ENCODE assay signal across 8 cellular contexts in genomic region chr10:72692897-72693598, GRCh38. TPM values are rescaled to one million over a fixed set of nuclear protein-coding genes. Genes with fewer than 3 reads are reported as not detected.
DNase-seq lines count a peak whose midpoint lies in the region; ATAC-seq and TF ChIP-seq lines count a peak whose summit lies in the region.

No MANE protein-coding gene starts in this region.

- H3K27me3 ChIP-seq in SJCRH30 (no peaks in the 10 kb centered on the region), neuron (ENCODE audit: insufficient read depth, low read length) (no peaks in the 10 kb centered on the region)

- H2AFZ ChIP-seq in neuron (ENCODE audit: low read depth, low read length): no peak overlapping the region

- peak overlapping the region; percentile 59 for H3K27ac ChIP-seq in SJCRH30

- DNase-seq in CD14-positive monocyte (ENCODE audit: low spot score): no peak
- peak in 1 of 2 experiments; percentile 47 for DNase-seq in SJCRH30
- no peak for DNase-seq in endothelial cell (ENCODE audit: low spot score)
- no peak for DNase-seq in NCI-H2171 (lab: John Stamatoyannopoulos, UW)
- no peak for DNase-seq in SHP77 (lab: John Stamatoyannopoulos, UW)

- H3K4me3 ChIP-seq in SJCRH30 (peak overlapping the region; percentile 88), neuron (ENCODE audit: low read length) (peak overlapping the region; percentile 95)

- H3K4me1 ChIP-seq in SJCRH30 (peaks cover 34% of the 10 kb centered on the region), neuron (ENCODE audit: insufficient read depth, low read length) (peaks cover 18% of the 10 kb centered on the region)

- TF ChIP-seq CTCF in CD14-positive monocyte (IDR thresholded peaks at IDR 0.05) (no peak), endothelial cell (IDR thresholded peaks at IDR 0.05; ENCODE audit: unreplicated experiment) (no peak)

- H3K9me3 Mint-ChIP-seq in CD14-positive monocyte (peaks cover 0 to 2% (median 0%) of the 10 kb centered on the region in 7 donors), endothelial cell (ENCODE audit: unreplicated experiment) (no peaks in the 10 kb centered on the region)

- H3K27ac Mint-ChIP-seq in CD14-positive monocyte (peak overlapping the region in 5 of 7 donors; percentile 66 to 88 (median 73)), endothelial cell (ENCODE audit: unreplicated experiment) (peak overlapping the region; percentile 33)

- peak; percentile 3 for ATAC-seq in GM21825 (IDR thresholded peaks at IDR 0.05; ENCODE audit: unreplicated experiment)
- ATAC-seq in HG02938 (IDR thresholded peaks at IDR 0.05; ENCODE audit: unreplicated experiment): no peak

- H3K4me1 Mint-ChIP-seq in CD14-positive monocyte: peaks cover 39% of the 10 kb centered on the region
- H3K4me1 Mint-ChIP-seq in endothelial cell (ENCODE audit: unreplicated experiment): peaks cover 24% of the 10 kb centered on the region

- H3K4me3 Mint-ChIP-seq in CD14-positive monocyte (peak overlapping the region; percentile 84 to 96), endothelial cell (ENCODE audit: unreplicated experiment) (peak overlapping the region; percentile 92)

- H3K9me3 ChIP-seq in SJCRH30 (replicated peaks): no peaks in the 10 kb centered on the region
- H3K9me3 ChIP-seq in neuron (ENCODE audit: low read length): no peaks in the 10 kb centered on the region

- intact Hi-C loops in CD14-positive monocyte (cut with micrococcal nuclease): loop anchor here (5.0 to 10.0 kb wide), 2 partner anchors 66 to 328 kb away; partner anchors contain the start of gene MICU1 (in 2 of the 2)

- H3K36me3 ChIP-seq in SJCRH30 (no peaks in the 10 kb centered on the region), neuron (ENCODE audit: insufficient read depth, low read length) (no peaks in the 10 kb centered on the region)

- H3K27me3 Mint-ChIP-seq in CD14-positive monocyte (ENCODE audit: low read depth in 3 of 3) (peaks cover 0 to 1% (median 0%) of the 10 kb centered on the region in 3 donors), endothelial cell (ENCODE audit: unreplicated experiment) (peaks cover 2% of the 10 kb centered on the region)

- H3K36me3 Mint-ChIP-seq in CD14-positive monocyte (no peaks in the 10 kb centered on the region), endothelial cell (ENCODE audit: low read depth, unreplicated experiment) (no peaks in the 10 kb centered on the region)

RNA-seq across cellular contexts. Expression of gene MCU, which starts 1.1 kb away (rescaled TPM):
- polyA plus RNA-seq in CD14-positive monocyte: 10 to 100 TPM; 11.7 to 16.5 TPM
- 51.2 and 53.7 TPM in 2 replicates for total RNA-seq in SJCRH30 (2014; rRNA removed; shearing (Covaris generic))
- total RNA-seq in endothelial cell (ENCODE audit: unreplicated experiment): 39.6 TPM
